ENCODE assay signal across 1 cellular context in genomic region chr14:59069455-59069854, GRCh38.
A peak's percentile ranks its signal among the peaks of the same experiment; 100 is the strongest.
TF ChIP-seq lines count a peak whose summit lies in the region.

No MANE protein-coding gene starts in this region.

TF ChIP-seq in HepG2, 621 proteins besides CTCF, POLR2A, EP300 and RAD21 (continued from another document):
- TF ChIP-seq, protein P1, sequence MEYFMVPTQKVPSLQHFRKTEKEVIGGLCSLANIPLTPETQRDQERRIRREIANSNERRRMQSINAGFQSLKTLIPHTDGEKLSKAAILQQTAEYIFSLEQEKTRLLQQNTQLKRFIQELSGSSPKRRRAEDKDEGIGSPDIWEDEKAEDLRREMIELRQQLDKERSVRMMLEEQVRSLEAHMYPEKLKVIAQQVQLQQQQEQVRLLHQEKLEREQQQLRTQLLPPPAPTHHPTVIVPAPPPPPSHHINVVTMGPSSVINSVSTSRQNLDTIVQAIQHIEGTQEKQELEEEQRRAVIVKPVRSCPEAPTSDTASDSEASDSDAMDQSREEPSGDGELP (IDR thresholded peaks at IDR 0.05; ENCODE audit: borderline replicate concordance, low read depth), result peak; percentile 30; the same call in 1 of the 2 replicates
- TF ChIP-seq, protein P2, sequence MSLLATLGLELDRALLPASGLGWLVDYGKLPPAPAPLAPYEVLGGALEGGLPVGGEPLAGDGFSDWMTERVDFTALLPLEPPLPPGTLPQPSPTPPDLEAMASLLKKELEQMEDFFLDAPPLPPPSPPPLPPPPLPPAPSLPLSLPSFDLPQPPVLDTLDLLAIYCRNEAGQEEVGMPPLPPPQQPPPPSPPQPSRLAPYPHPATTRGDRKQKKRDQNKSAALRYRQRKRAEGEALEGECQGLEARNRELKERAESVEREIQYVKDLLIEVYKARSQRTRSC (CRISPR knock-in tag; IDR thresholded peaks at IDR 0.05; ENCODE audit: low read depth), result no peak
- TF ChIP-seq ZNF230 (CRISPR knock-in tag; IDR thresholded peaks at IDR 0.05) (no peak), ARID5B (CRISPR knock-in tag; IDR thresholded peaks at IDR 0.05) (peak; percentile 24; the same call in 1 of the 2 replicates), KDM5A (IDR thresholded peaks at IDR 0.05; ENCODE audit: borderline replicate concordance, low read length) (no peak)
